In the genomic region with DNA sequence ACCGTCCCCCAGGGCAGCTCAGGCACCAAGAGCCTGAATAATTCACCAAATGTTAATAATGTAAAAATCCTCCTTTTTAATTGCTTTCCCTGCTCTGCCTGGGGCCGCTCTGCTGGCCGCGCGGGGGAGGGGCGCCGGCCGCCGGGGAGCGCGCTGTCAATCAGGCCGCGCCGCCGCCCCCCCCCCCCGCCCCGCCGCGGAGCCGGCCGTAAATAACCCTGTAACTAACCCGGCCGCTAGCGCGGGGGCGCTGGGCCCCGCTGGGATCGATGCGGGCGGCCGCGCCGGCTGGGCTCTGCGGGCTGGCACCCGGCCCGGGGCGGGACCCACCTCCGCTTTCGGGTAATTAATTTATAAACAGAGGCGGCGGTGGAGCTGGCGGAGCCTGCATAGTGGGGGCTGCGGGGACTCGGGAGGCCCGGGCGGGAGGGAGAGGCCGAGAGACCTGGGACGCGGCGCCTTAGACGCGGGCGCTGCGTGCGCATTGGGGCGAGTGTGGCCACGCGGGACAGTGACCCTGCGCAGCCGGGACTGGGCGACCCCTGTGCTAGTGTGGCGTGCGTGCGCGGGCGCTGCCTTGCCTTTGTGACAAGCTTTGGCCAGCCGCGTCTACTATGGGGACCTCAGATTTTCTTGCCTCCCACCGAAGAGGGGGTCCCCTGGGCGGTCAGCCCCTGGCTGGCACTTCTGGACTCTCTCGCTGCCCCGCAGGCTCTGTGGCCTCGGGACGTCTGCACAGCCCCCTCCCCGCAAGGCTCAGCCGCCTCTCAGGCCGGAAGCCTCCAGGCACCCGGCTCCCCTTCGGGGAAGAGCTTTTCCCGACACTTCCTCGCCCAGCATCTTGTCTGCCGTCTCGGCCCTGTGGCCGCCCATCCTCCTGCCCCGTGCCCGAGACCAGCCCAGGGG, we compare ENCODE assay signal across 1 cellular context.
TF ChIP-seq lines count a peak whose summit lies in the region.

No MANE protein-coding gene starts in this region.

TF ChIP-seq in Ishikawa, 13 proteins besides CTCF, POLR2A, EP300 and RAD21 (continued from another document):
- TF ChIP-seq, protein P1, sequence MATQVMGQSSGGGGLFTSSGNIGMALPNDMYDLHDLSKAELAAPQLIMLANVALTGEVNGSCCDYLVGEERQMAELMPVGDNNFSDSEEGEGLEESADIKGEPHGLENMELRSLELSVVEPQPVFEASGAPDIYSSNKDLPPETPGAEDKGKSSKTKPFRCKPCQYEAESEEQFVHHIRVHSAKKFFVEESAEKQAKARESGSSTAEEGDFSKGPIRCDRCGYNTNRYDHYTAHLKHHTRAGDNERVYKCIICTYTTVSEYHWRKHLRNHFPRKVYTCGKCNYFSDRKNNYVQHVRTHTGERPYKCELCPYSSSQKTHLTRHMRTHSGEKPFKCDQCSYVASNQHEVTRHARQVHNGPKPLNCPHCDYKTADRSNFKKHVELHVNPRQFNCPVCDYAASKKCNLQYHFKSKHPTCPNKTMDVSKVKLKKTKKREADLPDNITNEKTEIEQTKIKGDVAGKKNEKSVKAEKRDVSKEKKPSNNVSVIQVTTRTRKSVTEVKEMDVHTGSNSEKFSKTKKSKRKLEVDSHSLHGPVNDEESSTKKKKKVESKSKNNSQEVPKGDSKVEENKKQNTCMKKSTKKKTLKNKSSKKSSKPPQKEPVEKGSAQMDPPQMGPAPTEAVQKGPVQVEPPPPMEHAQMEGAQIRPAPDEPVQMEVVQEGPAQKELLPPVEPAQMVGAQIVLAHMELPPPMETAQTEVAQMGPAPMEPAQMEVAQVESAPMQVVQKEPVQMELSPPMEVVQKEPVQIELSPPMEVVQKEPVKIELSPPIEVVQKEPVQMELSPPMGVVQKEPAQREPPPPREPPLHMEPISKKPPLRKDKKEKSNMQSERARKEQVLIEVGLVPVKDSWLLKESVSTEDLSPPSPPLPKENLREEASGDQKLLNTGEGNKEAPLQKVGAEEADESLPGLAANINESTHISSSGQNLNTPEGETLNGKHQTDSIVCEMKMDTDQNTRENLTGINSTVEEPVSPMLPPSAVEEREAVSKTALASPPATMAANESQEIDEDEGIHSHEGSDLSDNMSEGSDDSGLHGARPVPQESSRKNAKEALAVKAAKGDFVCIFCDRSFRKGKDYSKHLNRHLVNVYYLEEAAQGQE (IDR thresholded peaks at IDR 0.05; ENCODE audit: low read depth) = no peak
- TF ChIP-seq TEAD4 (IDR thresholded peaks at IDR 0.05) (peak; percentile 45; the same call in 1 of the 2 replicates), NFIC (IDR thresholded peaks at IDR 0.05) (peak; percentile 93), TCF12 (IDR thresholded peaks at IDR 0.05; ENCODE audit: low read depth) (peak; percentile 87; the same call in 1 of the 2 replicates), YY1 (IDR thresholded peaks at IDR 0.05; ENCODE audit: low read depth) (no peak), EGR1 (IDR thresholded peaks at IDR 0.05) (peak; percentile 92)
- TF ChIP-seq, protein P2, sequence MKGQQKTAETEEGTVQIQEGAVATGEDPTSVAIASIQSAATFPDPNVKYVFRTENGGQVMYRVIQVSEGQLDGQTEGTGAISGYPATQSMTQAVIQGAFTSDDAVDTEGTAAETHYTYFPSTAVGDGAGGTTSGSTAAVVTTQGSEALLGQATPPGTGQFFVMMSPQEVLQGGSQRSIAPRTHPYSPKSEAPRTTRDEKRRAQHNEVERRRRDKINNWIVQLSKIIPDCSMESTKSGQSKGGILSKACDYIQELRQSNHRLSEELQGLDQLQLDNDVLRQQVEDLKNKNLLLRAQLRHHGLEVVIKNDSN (IDR thresholded peaks at IDR 0.05) = no peak
- TF ChIP-seq, protein P3, sequence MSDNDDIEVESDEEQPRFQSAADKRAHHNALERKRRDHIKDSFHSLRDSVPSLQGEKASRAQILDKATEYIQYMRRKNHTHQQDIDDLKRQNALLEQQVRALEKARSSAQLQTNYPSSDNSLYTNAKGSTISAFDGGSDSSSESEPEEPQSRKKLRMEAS (IDR thresholded peaks at IDR 0.05) = no peak
